ENCODE assay signal across 1 cellular context in genomic region chr11:64810891-64811272, GRCh38.
TF ChIP-seq lines count a peak whose summit lies in the region.

No MANE protein-coding gene starts in this region.

TF ChIP-seq in IMR-90, 13 proteins besides CTCF, POLR2A, EP300 and RAD21 (continued from another document):
- TF ChIP-seq ELK1 (IDR thresholded peaks at IDR 0.05; ENCODE audit: borderline replicate concordance, low read depth, low read length) (no peak), BHLHE40 (IDR thresholded peaks at IDR 0.05; ENCODE audit: low read depth, low read length) (no peak), RCOR1 (IDR thresholded peaks at IDR 0.05; ENCODE audit: insufficient replicate concordance, low read length) (no peak), CEBPB (IDR thresholded peaks at IDR 0.05; ENCODE audit: low read depth, low read length) (no peak), NFE2L2 (IDR thresholded peaks at IDR 0.05; ENCODE audit: low read depth, low read length) (no peak), USF2 (IDR thresholded peaks at IDR 0.05; ENCODE audit: low read depth, low read length) (no peak)
TF ChIP-seq in IMR-90: peak in this region for 0.
